ENCODE assay signal across 28 cellular contexts in genomic region chr12:7693793-7694192, GRCh38. TPM values are rescaled to one million over a fixed set of nuclear protein-coding genes. Genes with fewer than 3 reads are reported as not detected.
A peak's percentile ranks its signal among the peaks of the same experiment; 100 is the strongest.
DNase-seq lines count a peak whose midpoint lies in the region; ATAC-seq lines count a peak whose summit lies in the region.
"Had no signal": no experiment of that assay in that cellular context is flagged by ENCODE, and none has a peak within 500 bp of the region (broad histone marks: within the 10 kb centered on the region; RNA-seq: fewer than 3 reads in every experiment).

No MANE protein-coding gene starts in this region.

- H3K27ac Mint-ChIP-seq in activated CD4-positive, alpha-beta memory T cell treated with anti-CD3 and anti-CD28 coated beads for 36 hours: no peak overlapping the region
- H3K27ac Mint-ChIP-seq: dendritic cell treated with granulocyte-macrophage colony-stimulating factor and Interleukin-4, amounts not matched to agents 40 ng/mL and 50 ng/mL, for 4 days; IgD-negative memory B cell; natural killer cell treated with Interleukin-12 subunit alpha and Interleukin-12 subunit beta and Interleukin-15 and Interleukin-18, amount 100 ng/mL, for 72 hours had no signal

- H3K4me1 ChIP-seq in HUES6 (ENCODE audit: control insufficient read depth, insufficient read depth, low read length): peaks cover 26% of the 10 kb centered on the region
- peaks cover 13% of the 10 kb centered on the region; the same call in 1 of the 2 replicates for H3K4me1 ChIP-seq in iPS-20b (ENCODE audit: insufficient read depth, low read length)
- H3K4me1 ChIP-seq: A549, parathyroid adenoma, right lobe of liver had no signal

- H3K27me3 Mint-ChIP-seq in activated CD4-positive, alpha-beta memory T cell treated with anti-CD3 and anti-CD28 coated beads for 36 hours: peaks cover 3% of the 10 kb centered on the region

- peak overlapping the region; percentile 50 for H3K9ac ChIP-seq in HUES6 (ENCODE audit: low read length)
- peak overlapping the region; percentile 11; the same call in 1 of the 2 replicates for H3K9ac ChIP-seq in iPS-20b (ENCODE audit: low read depth, low read length)
- H3K9ac ChIP-seq: BLaER1, parathyroid adenoma had no signal

- POLR2A ChIA-PET in activated CD4-positive, alpha-beta memory T cell treated with anti-CD3 and anti-CD28 coated beads for 36 hours (lab: Charles Lee): no interaction called here

- CTCF ChIA-PET in activated CD4-positive, alpha-beta memory T cell treated with anti-CD3 and anti-CD28 coated beads for 36 hours (lab: Charles Lee): no interaction called here

- intact Hi-C loops in activated CD4-positive, alpha-beta memory T cell treated with anti-CD3 and anti-CD28 coated beads for 36 hours (cut with micrococcal nuclease): no loop called here

- H3K36me3 ChIP-seq in HUES6 (ENCODE audit: control insufficient read depth, insufficient read depth, low read length) (peaks cover 15% of the 10 kb centered on the region), iPS-20b (ENCODE audit: insufficient read depth, low read depth, low read length) (peaks cover 5% of the 10 kb centered on the region; the same call in 1 of the 2 replicates)
- H3K36me3 ChIP-seq: BLaER1, MG63, right lobe of liver had no signal

- peaks cover 8% of the 10 kb centered on the region for H3K4me1 Mint-ChIP-seq in activated CD4-positive, alpha-beta memory T cell treated with anti-CD3 and anti-CD28 coated beads for 36 hours (ENCODE audit: low read depth)

- H3K4me3 ChIP-seq in HUES6 (ENCODE audit: low read depth, low read length) (peak overlapping the region; percentile 30; the same call in 1 of the 2 replicates), iPS-20b (ENCODE audit: low read length) (no peak overlapping the region)
- H3K4me3 ChIP-seq: A549, BLaER1, MG63, right lobe of liver had no signal

- no peaks in the 10 kb centered on the region for H3K27me3 ChIP-seq in HUES6 (ENCODE audit: control insufficient read depth, insufficient read depth, low read length)
- H3K27me3 ChIP-seq in iPS-20b (ENCODE audit: insufficient read depth, low read length): no peaks in the 10 kb centered on the region
- H3K27me3 ChIP-seq: BLaER1, MG63, right lobe of liver had no signal

- no peaks in the 10 kb centered on the region for H3K36me3 Mint-ChIP-seq in activated CD4-positive, alpha-beta memory T cell treated with anti-CD3 and anti-CD28 coated beads for 36 hours
- H3K36me3 Mint-ChIP-seq: natural killer cell treated with Interleukin-12 subunit alpha and Interleukin-12 subunit beta and Interleukin-15 and Interleukin-18, amount 100 ng/mL, for 72 hours had no signal

- DNase-seq in AML-193 (lab: John Stamatoyannopoulos, UW) (peak; percentile 35 to 54), SKM-1 treated with dmso at 0.1 percent for 144 hours (lab: John Stamatoyannopoulos, UW; ENCODE audit: unreplicated experiment) (peak; percentile 52), COR-L47 (lab: John Stamatoyannopoulos, UW) (no peak), NCI-H748 treated with DMSO at 0.1 percent for 48 hours (lab: John Stamatoyannopoulos, UW) (no peak)
- no peak for DNase-seq in activated CD4-positive, alpha-beta memory T cell treated with anti-CD3 and anti-CD28 coated beads for 36 hours
- DNase-seq: activated naive CD4-positive, alpha-beta T cell; activated T-cell treated with anti-CD3 and anti-CD28 coated beads, Interleukin-2, amount 50 U/mL, for 1 hour; amniotic stem cell; left cardiac atrium; MG63; NCI-H1694 treated with DMSO at 0.1 percent for 48 hours; NCI-H774; right lobe of liver; T-helper 2 cell; trophoblast cell had no signal

- H3K4me3 Mint-ChIP-seq in activated CD4-positive, alpha-beta memory T cell treated with anti-CD3 and anti-CD28 coated beads for 36 hours: no peak overlapping the region
- H3K4me3 Mint-ChIP-seq: dendritic cell treated with granulocyte-macrophage colony-stimulating factor and Interleukin-4, amounts not matched to agents 40 ng/mL and 50 ng/mL, for 4 days; IgD-negative memory B cell; natural killer cell treated with Interleukin-12 subunit alpha and Interleukin-12 subunit beta and Interleukin-15 and Interleukin-18, amount 100 ng/mL, for 72 hours had no signal

- ATAC-seq in HG03095 (IDR thresholded peaks at IDR 0.05; ENCODE audit: unreplicated experiment): no peak
- ATAC-seq: A549; natural killer cell treated with Interleukin-12 subunit alpha and Interleukin-12 subunit beta and Interleukin-15 and Interleukin-18, amount 100 ng/mL, for 72 hours; Panc1 had no signal

- H3K27ac ChIP-seq in HUES6 (ENCODE audit: low read depth, low read length): peak overlapping the region; percentile 28; the same call in 1 of the 2 replicates
- no peak overlapping the region for H3K27ac ChIP-seq in iPS-20b (ENCODE audit: low read length)
- H3K27ac ChIP-seq: A549, BLaER1, parathyroid adenoma, right lobe of liver had no signal

- H3K9me3 Mint-ChIP-seq in activated CD4-positive, alpha-beta memory T cell treated with anti-CD3 and anti-CD28 coated beads for 36 hours: no peaks in the 10 kb centered on the region
- H3K9me3 Mint-ChIP-seq: dendritic cell treated with granulocyte-macrophage colony-stimulating factor and Interleukin-4, amounts not matched to agents 40 ng/mL and 50 ng/mL, for 4 days; natural killer cell treated with Interleukin-12 subunit alpha and Interleukin-12 subunit beta and Interleukin-15 and Interleukin-18, amount 100 ng/mL, for 72 hours had no signal

- H3K9me3 ChIP-seq in HUES6 (ENCODE audit: control insufficient read depth, insufficient read depth, low read depth, low read length) (no peaks in the 10 kb centered on the region), iPS-20b (ENCODE audit: insufficient read depth, low read depth, low read length) (no peaks in the 10 kb centered on the region)
- H3K9me3 ChIP-seq: A549, BLaER1, MG63, right lobe of liver had no signal

RNA-seq across cellular contexts. Expression of gene GDF3, which starts 1.8 kb away (rescaled TPM):
- total RNA-seq in activated CD4-positive, alpha-beta memory T cell treated with anti-CD3 and anti-CD28 coated beads for 36 hours: not detected
- total RNA-seq: H4; natural killer cell treated with Interleukin-12 subunit alpha and Interleukin-12 subunit beta and Interleukin-15 and Interleukin-18, amount 100 ng/mL, for 72 hours; right lobe of liver; SK-MEL-5 had no signal

RNA-seq across cellular contexts. Expression of gene DPPA3, which starts 17.4 kb away (rescaled TPM):
- total RNA-seq in activated CD4-positive, alpha-beta memory T cell treated with anti-CD3 and anti-CD28 coated beads for 36 hours: not detected
- total RNA-seq: cardiac septum; H4; left cardiac atrium; natural killer cell treated with Interleukin-12 subunit alpha and Interleukin-12 subunit beta and Interleukin-15 and Interleukin-18, amount 100 ng/mL, for 72 hours; right lobe of liver; SK-MEL-5 had no signal

RNA-seq across cellular contexts. Expression of gene APOBEC1, which starts 28.1 kb away (rescaled TPM):
- total RNA-seq in activated CD4-positive, alpha-beta memory T cell treated with anti-CD3 and anti-CD28 coated beads for 36 hours: not detected
- total RNA-seq: cardiac septum; H4; left cardiac atrium; natural killer cell treated with Interleukin-12 subunit alpha and Interleukin-12 subunit beta and Interleukin-15 and Interleukin-18, amount 100 ng/mL, for 72 hours; right lobe of liver; SK-MEL-5 had no signal

RNA-seq across cellular contexts. Expression of gene CLEC4C, which starts 53.4 kb away (rescaled TPM):
- not detected for total RNA-seq in activated CD4-positive, alpha-beta memory T cell treated with anti-CD3 and anti-CD28 coated beads for 36 hours
- total RNA-seq: cardiac septum; H4; left cardiac atrium; natural killer cell treated with Interleukin-12 subunit alpha and Interleukin-12 subunit beta and Interleukin-15 and Interleukin-18, amount 100 ng/mL, for 72 hours; right lobe of liver; SK-MEL-5 had no signal

Comparison
In these comparisons a context has a peak if more than half of its experiments do, and no peak if none do; other contexts are left out.
1. DNase-seq: peak in AML-193 (2 of 2) and SKM-1 treated with dmso at 0.1 percent for 144 hours (single experiment); none in COR-L47 (single experiment), NCI-H748 treated with DMSO at 0.1 percent for 48 hours (single experiment) and activated CD4-positive, alpha-beta memory T cell treated with anti-CD3 and anti-CD28 coated beads for 36 hours (single experiment).